Comparison of ENCODE assay signal across 8 cellular contexts in genomic region chr13:66994498-66995365, GRCh38.
A peak's percentile ranks its signal among the peaks of the same experiment; 100 is the strongest.
DNase-seq lines count a peak whose midpoint lies in the region; ATAC-seq and TF ChIP-seq lines count a peak whose summit lies in the region.

No MANE protein-coding gene starts in this region.

- H3K27ac ChIP-seq in CD4-positive, alpha-beta memory T cell (ENCODE audit: low read depth, low read length): no peak overlapping the region

- H3K36me3 Mint-ChIP-seq in naive B cell: peaks cover 0 to 7% of the 10 kb centered on the region in 2 donors
- no peaks in the 10 kb centered on the region for H3K36me3 Mint-ChIP-seq in CD4-positive, alpha-beta memory T cell

- peak overlapping the region; percentile 81 to 96 (median 92) for H3K27ac Mint-ChIP-seq in naive B cell
- H3K27ac Mint-ChIP-seq in CD4-positive, alpha-beta memory T cell: no peak overlapping the region

- TF ChIP-seq CTCF in WI38 (IDR thresholded peaks at IDR 0.05; ENCODE audit: low read depth, low read length): no peak

- no peaks in the 10 kb centered on the region for H3K27me3 Mint-ChIP-seq in naive B cell
- H3K27me3 Mint-ChIP-seq in CD4-positive, alpha-beta memory T cell: no peaks in the 10 kb centered on the region

- peaks cover 37 to 55% (median 46%) of the 10 kb centered on the region in 3 donors for H3K4me1 Mint-ChIP-seq in naive B cell
- H3K4me1 Mint-ChIP-seq in CD4-positive, alpha-beta memory T cell: no peaks in the 10 kb centered on the region

- no peaks in the 10 kb centered on the region for H3K9me3 ChIP-seq in CD4-positive, alpha-beta memory T cell (ENCODE audit: control insufficient read depth in 1 of 2, low read length in 2 of 2)

- H3K4me3 ChIP-seq in WI38 (ENCODE audit: low read depth, low read length): peak overlapping the region; percentile 43
- H3K4me3 ChIP-seq in CD4-positive, alpha-beta memory T cell (ENCODE audit: low read length in 2 of 2): no peak overlapping the region

- CTCF ChIA-PET in CD4-positive, alpha-beta memory T cell (lab: Charles Lee; ENCODE audit: partially characterized antibody): no interaction called here

- no peaks in the 10 kb centered on the region for H3K27me3 ChIP-seq in CD4-positive, alpha-beta memory T cell (ENCODE audit: insufficient read depth, low read length)

- H3K9me3 Mint-ChIP-seq in naive B cell: peaks cover 0 to 12% (median 3%) of the 10 kb centered on the region in 7 donors
- peaks cover 0 to 19% (median 3%) of the 10 kb centered on the region in 8 donors for H3K9me3 Mint-ChIP-seq in CD4-positive, alpha-beta memory T cell

- no peaks in the 10 kb centered on the region for H3K36me3 ChIP-seq in CD4-positive, alpha-beta memory T cell (ENCODE audit: insufficient read depth, low read length)

- POLR2A ChIA-PET in CD4-positive, alpha-beta memory T cell (lab: Charles Lee; ENCODE audit: partially characterized antibody): no interaction called here

- intact Hi-C loops in CD4-positive, alpha-beta memory T cell (cut with micrococcal nuclease): no loop called here

- DNase-seq in naive B cell (no peak), cortex of kidney (lab: John Stamatoyannopoulos, UW) (no peak), NCI-H1930 (lab: John Stamatoyannopoulos, UW) (no peak)
- no peak for DNase-seq in stimulated activated CD4-positive, alpha-beta T cell treated with anti-CD3 and anti-CD28 coated beads, Interleukin-2, amount 100 ng/mL, for 48 hours
- DNase-seq in CD4-positive, alpha-beta memory T cell: no peak

- ATAC-seq in GM18517 (IDR thresholded peaks at IDR 0.05; ENCODE audit: unreplicated experiment) (peak; percentile 54), HG02763 (IDR thresholded peaks at IDR 0.05; ENCODE audit: unreplicated experiment) (peak; percentile 45), naive B cell (ENCODE audit: low read depth in 2 of 2) (peak; percentile 32 to 33)

- H3K4me3 Mint-ChIP-seq in naive B cell: peak overlapping the region; percentile 53 to 88 (median 72)
- H3K4me3 Mint-ChIP-seq in CD4-positive, alpha-beta memory T cell: no peak overlapping the region

- H3K4me1 ChIP-seq in CD4-positive, alpha-beta memory T cell (ENCODE audit: insufficient read depth, low read length): no peaks in the 10 kb centered on the region

Comparison
In these comparisons a context has a peak if more than half of its experiments do, and no peak if none do; other contexts are left out.
1. H3K27ac Mint-ChIP-seq: peak in naive B cell (6 of 6); none in CD4-positive, alpha-beta memory T cell (0 of 7).
2. H3K4me3 Mint-ChIP-seq: peak in naive B cell (8 of 8); none in CD4-positive, alpha-beta memory T cell (0 of 8).
3. Peak in every context shown above with its lines, with median percentiles within 50 percentile points of each other: ATAC-seq.